Comparison of ENCODE assay signal across 17 cellular contexts in the genomic region with DNA sequence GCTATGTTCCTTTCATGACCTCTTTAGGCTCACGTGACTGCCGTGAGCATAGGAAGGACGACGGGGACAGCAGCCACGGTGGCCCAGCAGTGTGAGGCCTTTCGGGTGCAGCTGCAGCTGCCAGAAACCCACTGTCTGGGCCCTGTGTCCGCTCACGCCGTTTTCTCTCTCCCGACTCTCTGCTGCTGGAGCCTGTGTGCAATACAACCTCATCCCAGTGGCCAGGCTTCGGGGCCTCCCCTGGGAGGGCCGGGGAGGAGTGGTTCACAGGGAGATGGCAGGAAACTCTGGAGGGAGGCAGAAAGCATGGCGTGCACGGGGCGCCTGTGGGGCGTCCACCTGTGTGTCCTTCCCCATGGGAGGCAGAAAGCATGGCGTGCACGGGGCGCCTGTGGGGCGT.
"Had no signal": no experiment of that assay in that cellular context is flagged by ENCODE, and none has a peak within 500 bp of the region (broad histone marks: within the 10 kb centered on the region; RNA-seq: fewer than 3 reads in every experiment).

No MANE protein-coding gene starts in this region.

- ATAC-seq: left cardiac atrium had no signal

- H3K4me1 Mint-ChIP-seq: immature natural killer cell had no signal

- DNase-seq: activated B cell treated with CpG ODN at 0.5 μM for 24 hours; activated CD4-positive, alpha-beta T cell treated with anti-CD3 and anti-CD28 coated beads, Interleukin-2, amount 10 ng/mL, durations not matched to agents 24 days and 14 days; activated naive CD4-positive, alpha-beta T cell treated with Interleukin-2 at 50 U/mL for 16 hours; activated T-cell treated with anti-CD3 and anti-CD28 coated beads for 4 hours; effector CD4-positive, alpha-beta T cell; foreskin melanocyte; immature natural killer cell; left cardiac atrium; midbrain; ovary; stimulated activated CD4-positive, alpha-beta T cell treated with anti-CD3 and anti-CD28 coated beads, Interleukin-2, amount 100 ng/mL, for 48 hours; stimulated activated naive CD4-positive, alpha-beta T cell treated with Interleukin-2 at 50 U/mL for 16 hours; T-helper 2 cell had no signal

- H3K9me3 ChIP-seq: ovary had no signal

- H3K4me3 ChIP-seq: coronary artery, lung, ovary had no signal

- H3K27ac ChIP-seq: ovary had no signal

- FAIRE-seq: TTC549 had no signal

- H3K9me3 Mint-ChIP-seq: activated B cell treated with CpG ODN at 0.5 μM for 24 hours; activated CD4-positive, alpha-beta T cell treated with anti-CD3 and anti-CD28 coated beads, Interleukin-2, amount 10 ng/mL, durations not matched to agents 24 days and 14 days; immature natural killer cell; type B pancreatic cell had no signal

- H3K36me3 ChIP-seq: ovary had no signal

- H3K4me3 Mint-ChIP-seq: activated B cell treated with CpG ODN at 0.5 μM for 24 hours; activated CD4-positive, alpha-beta T cell treated with anti-CD3 and anti-CD28 coated beads, Interleukin-2, amount 10 ng/mL, durations not matched to agents 24 days and 14 days; immature natural killer cell; type B pancreatic cell had no signal

- H3K27ac Mint-ChIP-seq: activated B cell treated with CpG ODN at 0.5 μM for 24 hours; activated CD4-positive, alpha-beta T cell treated with anti-CD3 and anti-CD28 coated beads, Interleukin-2, amount 10 ng/mL, durations not matched to agents 24 days and 14 days; immature natural killer cell; type B pancreatic cell had no signal

- H3K27me3 ChIP-seq: ovary had no signal
